8 cellular contexts compared by ENCODE assay signal in the genomic region with DNA sequence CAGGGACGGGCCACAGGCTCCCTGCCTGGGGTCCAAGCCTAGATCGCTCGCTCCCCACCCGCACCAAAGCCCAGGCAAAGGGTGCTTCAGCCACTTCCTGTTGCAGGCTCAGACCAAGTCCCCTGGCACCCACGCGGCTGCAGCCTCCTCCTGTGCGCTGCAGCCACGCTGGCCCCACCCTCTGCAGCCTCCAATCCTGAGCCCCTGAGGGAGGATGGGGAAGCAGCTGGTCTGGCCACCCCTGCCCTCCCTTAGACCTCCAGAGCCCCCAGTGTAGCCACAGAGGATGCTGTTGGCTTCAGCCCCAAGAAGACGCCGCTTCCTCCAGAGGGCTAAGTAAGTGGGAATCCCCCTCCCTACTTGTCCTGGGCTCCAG. TPM values are rescaled to one million over a fixed set of nuclear protein-coding genes. Genes with fewer than 3 reads are reported as not detected.
DNase-seq lines count a peak whose midpoint lies in the region; ATAC-seq and TF ChIP-seq lines count a peak whose summit lies in the region.

No MANE protein-coding gene starts in this region.

- TF ChIP-seq CTCF in HCT116 (IDR thresholded peaks at IDR 0.05 in 2 of 3, conservative IDR thresholded peaks at IDR 0.05 in 1 of 3; ENCODE audit: borderline replicate concordance in 1 of 3, insufficient read depth in 1 of 3, low read depth in 2 of 3, low read length in 2 of 3) (no peak), fibroblast of lung (conservative IDR thresholded peaks at IDR 0.05 in 1 of 2, IDR thresholded peaks at IDR 0.05 in 1 of 2; ENCODE audit: low read depth in 1 of 2, low read length in 2 of 2) (no peak)

- H3K79me2 ChIP-seq in HCT116 (ENCODE audit: insufficient read depth, low read length), result peaks cover 14% of the 10 kb centered on the region; the same call in 1 of the 2 replicates
- H3K79me2 ChIP-seq in fibroblast of lung (ENCODE audit: control insufficient read depth, insufficient read depth, low read length), result peaks cover 3% of the 10 kb centered on the region

- H4K20me1 ChIP-seq in HCT116 (ENCODE audit: insufficient read depth), result no peaks in the 10 kb centered on the region
- H4K20me1 ChIP-seq in fibroblast of lung (ENCODE audit: control insufficient read depth, extremely low read depth, insufficient read depth, low read length), result no peaks in the 10 kb centered on the region

- no peaks in the 10 kb centered on the region for H3K9me2 ChIP-seq in HCT116 (ENCODE audit: insufficient read depth)

- H3K4me1 ChIP-seq in HCT116 (ENCODE audit: control insufficient read depth in 1 of 2, insufficient read depth in 2 of 2, low read length in 2 of 2), result peaks cover 40 to 49% of the 10 kb centered on the region in 2 experiments
- H3K4me1 ChIP-seq in fibroblast of lung (ENCODE audit: control insufficient read depth, extremely low read depth, insufficient read depth, low read length), result peaks cover 27% of the 10 kb centered on the region
- H3K4me1 ChIP-seq in skeletal muscle satellite cell (ENCODE audit: control insufficient read depth, insufficient read depth, low read length), result peaks cover 38% of the 10 kb centered on the region

- no peak overlapping the region for H3K4me3 ChIP-seq in HCT116 (replicated peaks in 1 of 2; ENCODE audit: low read depth in 1 of 2, low read length in 2 of 2)
- H3K4me3 ChIP-seq in fibroblast of lung (replicated peaks in 1 of 4; ENCODE audit: control extremely low read depth in 1 of 4, insufficient read depth in 1 of 4, low read depth in 3 of 4, low read length in 4 of 4), result no peak overlapping the region
- H3K4me3 ChIP-seq in skeletal muscle satellite cell (ENCODE audit: low read length), result peak overlapping the region; percentile 36

- H3K9me3 ChIP-seq in HCT116 (ENCODE audit: control insufficient read depth in 1 of 2, insufficient read depth in 1 of 2, low read depth in 1 of 2, low read length in 2 of 2) (peaks cover 0 to 9% of the 10 kb centered on the region in 2 experiments; a peak in 1 of 4 replicates), fibroblast of lung (ENCODE audit: control insufficient read depth, insufficient read depth, low read depth, low read length) (no peaks in the 10 kb centered on the region), skeletal muscle satellite cell (replicated peaks; ENCODE audit: low read length) (peaks cover 14% of the 10 kb centered on the region)

- H3K36me3 ChIP-seq in HCT116 (ENCODE audit: control insufficient read depth in 1 of 2, insufficient read depth in 2 of 2, low read length in 2 of 2), result peaks cover 5 to 24% of the 10 kb centered on the region in 2 experiments; a peak in 3 of 4 replicates
- peaks cover 11% of the 10 kb centered on the region for H3K36me3 ChIP-seq in fibroblast of lung (ENCODE audit: control insufficient read depth, insufficient read depth, low read length)
- H3K36me3 ChIP-seq in skeletal muscle satellite cell (ENCODE audit: insufficient read depth, low read length), result peaks cover 27% of the 10 kb centered on the region

- H2AFZ ChIP-seq in HCT116 (ENCODE audit: low read depth, low read length, poor library complexity, severe bottlenecking) (no peak overlapping the region), fibroblast of lung (ENCODE audit: low read length) (no peak overlapping the region)

- intact Hi-C loops in HCT116 (cut with micrococcal nuclease), result no loop called here

- POLR2A ChIA-PET in HCT116 (lab: Charles Lee), result interaction anchor here (0.9 kb wide), 1 partner anchor 11 kb away, joined by 4 read pairs; no protein-coding TSS in a partner anchor

- TF ChIP-seq POLR2A in HCT116 (IDR thresholded peaks at IDR 0.05; ENCODE audit: borderline replicate concordance, extremely low read depth, insufficient read depth, insufficient read length), result no peak

- RAD21 ChIA-PET in HCT116 (lab: Charles Lee; ENCODE audit: low non-redundant PET in 1 of 2, low total read pairs in 2 of 2, uncharacterized antibody in 2 of 2, unreplicated experiment in 2 of 2), result interaction anchor here in 1 of 2 experiments (0.9 kb wide), 1 partner anchor 8 kb away, joined by 3 read pairs; no protein-coding TSS in a partner anchor

- CTCF ChIA-PET in HCT116 (lab: Charles Lee), result no interaction called here

- H3K27me3 ChIP-seq in HCT116 (ENCODE audit: insufficient read depth, low read length), result no peaks in the 10 kb centered on the region
- H3K27me3 ChIP-seq in fibroblast of lung (ENCODE audit: control insufficient read depth, insufficient read depth, low read length), result no peaks in the 10 kb centered on the region
- no peaks in the 10 kb centered on the region for H3K27me3 ChIP-seq in skeletal muscle satellite cell (ENCODE audit: control insufficient read depth, insufficient read depth, low read length)

- no peak for TF ChIP-seq RAD21 in HCT116 (IDR thresholded peaks at IDR 0.05; ENCODE audit: low read depth)

- H3K27ac ChIP-seq in HCT116 (ENCODE audit: low read depth, low read length) (peak overlapping the region; percentile 93), fibroblast of lung (ENCODE audit: insufficient read depth, low read length) (peak overlapping the region; percentile 82)

- H3K4me2 ChIP-seq in HCT116 (ENCODE audit: low read length) (peak overlapping the region; percentile 83), fibroblast of lung (ENCODE audit: extremely low read depth, insufficient read depth, low read length) (no peak overlapping the region), skeletal muscle satellite cell (ENCODE audit: low read length) (peak overlapping the region; percentile 53)

- peak; percentile 43 for ATAC-seq in GM18517 (IDR thresholded peaks at IDR 0.05; ENCODE audit: unreplicated experiment)
- ATAC-seq in HCT116, result no peak

- DNase-seq in HCT116 (ENCODE audit: low read depth, low spot score) (no peak), NOMO-1 treated with dmso at 0.1 percent for 144 hours (lab: John Stamatoyannopoulos, UW; ENCODE audit: unreplicated experiment) (peak; percentile 47), fibroblast of lung (ENCODE audit: low read depth in 2 of 2) (peak in 1 of 2 donors; percentile 59), AG08396 (ENCODE audit: low spot score) (no peak)
- DNase-seq in stimulated activated CD4-positive, alpha-beta T cell treated with anti-CD3 and anti-CD28 coated beads, Interleukin-12 subunit alpha, Interleukin-12 subunit beta, amount 100 ng/mL, for 4 hours, result no peak
- no peak for DNase-seq in stimulated activated CD4-positive, alpha-beta T cell treated with anti-CD3 and anti-CD28 coated beads, Interleukin-1b, Interleukin-23, amount 100 ng/mL, for 48 hours

- no TSS peak for BruUV-seq in HCT116 (replicated peaks; lab: Mats Ljungman, UMichigan)

- H3K9ac ChIP-seq in HCT116 (ENCODE audit: low read length) (peak overlapping the region; percentile 52; the same call in 1 of the 2 replicates), fibroblast of lung (ENCODE audit: insufficient read depth, low read length) (peak overlapping the region; percentile 27), skeletal muscle satellite cell (ENCODE audit: low read depth, low read length) (peak overlapping the region; percentile 67)

TF ChIP-seq in HCT116, 20 proteins besides CTCF, POLR2A, EP300 and RAD21:
- TF ChIP-seq ZNF274 (IDR thresholded peaks at IDR 0.05; ENCODE audit: low read depth, low read length) (no peak), POLR2AphosphoS5 (IDR thresholded peaks at IDR 0.05; ENCODE audit: low read depth, low read length) (no peak)
- TF ChIP-seq, protein P1, sequence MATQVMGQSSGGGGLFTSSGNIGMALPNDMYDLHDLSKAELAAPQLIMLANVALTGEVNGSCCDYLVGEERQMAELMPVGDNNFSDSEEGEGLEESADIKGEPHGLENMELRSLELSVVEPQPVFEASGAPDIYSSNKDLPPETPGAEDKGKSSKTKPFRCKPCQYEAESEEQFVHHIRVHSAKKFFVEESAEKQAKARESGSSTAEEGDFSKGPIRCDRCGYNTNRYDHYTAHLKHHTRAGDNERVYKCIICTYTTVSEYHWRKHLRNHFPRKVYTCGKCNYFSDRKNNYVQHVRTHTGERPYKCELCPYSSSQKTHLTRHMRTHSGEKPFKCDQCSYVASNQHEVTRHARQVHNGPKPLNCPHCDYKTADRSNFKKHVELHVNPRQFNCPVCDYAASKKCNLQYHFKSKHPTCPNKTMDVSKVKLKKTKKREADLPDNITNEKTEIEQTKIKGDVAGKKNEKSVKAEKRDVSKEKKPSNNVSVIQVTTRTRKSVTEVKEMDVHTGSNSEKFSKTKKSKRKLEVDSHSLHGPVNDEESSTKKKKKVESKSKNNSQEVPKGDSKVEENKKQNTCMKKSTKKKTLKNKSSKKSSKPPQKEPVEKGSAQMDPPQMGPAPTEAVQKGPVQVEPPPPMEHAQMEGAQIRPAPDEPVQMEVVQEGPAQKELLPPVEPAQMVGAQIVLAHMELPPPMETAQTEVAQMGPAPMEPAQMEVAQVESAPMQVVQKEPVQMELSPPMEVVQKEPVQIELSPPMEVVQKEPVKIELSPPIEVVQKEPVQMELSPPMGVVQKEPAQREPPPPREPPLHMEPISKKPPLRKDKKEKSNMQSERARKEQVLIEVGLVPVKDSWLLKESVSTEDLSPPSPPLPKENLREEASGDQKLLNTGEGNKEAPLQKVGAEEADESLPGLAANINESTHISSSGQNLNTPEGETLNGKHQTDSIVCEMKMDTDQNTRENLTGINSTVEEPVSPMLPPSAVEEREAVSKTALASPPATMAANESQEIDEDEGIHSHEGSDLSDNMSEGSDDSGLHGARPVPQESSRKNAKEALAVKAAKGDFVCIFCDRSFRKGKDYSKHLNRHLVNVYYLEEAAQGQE (IDR thresholded peaks at IDR 0.05; ENCODE audit: low read depth), result no peak

RNA-seq across cellular contexts. Expression of a gene that starts 9.3 kb away (rescaled TPM):
- 56.3 TPM for total RNA-seq in HCT116 (2021; ENCODE audit: unreplicated experiment)
- 43.5 and 53.3 TPM in 2 replicates for polyA plus RNA-seq in HCT116 (2012)
- total RNA-seq in fibroblast of lung, result 14.9 and 22.5 TPM in 2 replicates
- polyA plus RNA-seq in fibroblast of lung, result 22.5 and 40.2 TPM in 2 replicates
- polyA plus RNA-seq in fibroblast of lung (2012), result 31.6 and 53.2 TPM in 2 replicates
- polyA minus RNA-seq in fibroblast of lung (ENCODE audit: low replicate concordance), result 400 and 624 TPM in 2 replicates
- 51.3 and 54.0 TPM in 2 replicates for total RNA-seq in skeletal muscle satellite cell (2012; rRNA removed)
